8 cellular contexts compared by ENCODE assay signal in the genomic region with DNA sequence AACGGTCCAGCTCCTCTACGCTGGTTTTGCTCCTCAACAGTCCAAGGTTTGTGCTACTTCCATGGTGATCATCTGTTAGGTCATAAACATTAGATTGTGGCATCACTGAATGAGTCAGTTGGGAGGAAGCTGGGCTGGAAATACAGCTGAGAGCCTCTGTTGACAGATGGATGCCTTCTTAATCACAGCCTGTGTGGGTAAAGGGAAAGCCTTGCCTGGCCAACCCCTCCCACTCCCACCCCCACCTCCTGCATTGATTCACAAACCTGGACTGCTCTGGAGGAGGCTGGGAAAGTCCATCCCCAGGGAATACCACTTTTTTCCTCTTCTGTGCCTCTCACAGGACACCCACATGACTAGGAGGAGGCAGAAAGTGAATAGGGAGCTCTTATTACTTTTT.
DNase-seq lines count a peak whose midpoint lies in the region; ATAC-seq and TF ChIP-seq lines count a peak whose summit lies in the region.

No MANE protein-coding gene starts in this region.

- no peak overlapping the region for H3K27ac Mint-ChIP-seq in progenitor cell of endocrine pancreas

- in situ Hi-C loops in ACHN (cut with HindIII; ENCODE audit: low pct_ligation_motif_present, low pct_unique_long_range_greater_than_20kb, low sequenced_read_pairs): no loop called here
- in situ Hi-C loops in brain microvascular endothelial cell (cut with HindIII; ENCODE audit: low pct_ligation_motif_present, low sequenced_read_pairs): no loop called here

- no peaks in the 10 kb centered on the region for H3K9me3 ChIP-seq in Loucy (ENCODE audit: insufficient read depth, low read depth, low read length)
- H3K9me3 ChIP-seq in lung (ENCODE audit: control insufficient read depth in 2 of 2, insufficient read depth in 1 of 2, low read length in 1 of 2): no peaks in the 10 kb centered on the region

- peak; percentile 86 for DNase-seq in ACHN
- DNase-seq in brain microvascular endothelial cell: peak; percentile 99
- no peak for DNase-seq in lung (ENCODE audit: low spot score)
- DNase-seq in epidermal melanocyte (ENCODE audit: insufficient read length, low spot score): no peak
- DNase-seq in progenitor cell of endocrine pancreas (ENCODE audit: low spot score, unreplicated experiment): no peak

- peak overlapping the region; percentile 81 for H3K9ac ChIP-seq in Loucy (ENCODE audit: low read depth, low read length, poor library complexity, severe bottlenecking)

- H3K27me3 Mint-ChIP-seq in progenitor cell of endocrine pancreas: no peaks in the 10 kb centered on the region

- H3K36me3 Mint-ChIP-seq in progenitor cell of endocrine pancreas (ENCODE audit: insufficient read depth): no peaks in the 10 kb centered on the region

- 59 to 73% methylated on average over 2 of the region's 2 CpGs for WGBS in lung, 2 donors

- H3K79me2 ChIP-seq in Loucy (ENCODE audit: insufficient read depth, low read length): no peaks in the 10 kb centered on the region

- TF ChIP-seq CTCF in Loucy (conservative IDR thresholded peaks at IDR 0.05; ENCODE audit: low read length) (no peak), brain microvascular endothelial cell (IDR thresholded peaks at IDR 0.05; ENCODE audit: low read depth, low read length, missing control alignments) (no peak), lung (IDR thresholded peaks at IDR 0.05; ENCODE audit: control extremely low read depth, extremely low read depth) (no peak), progenitor cell of endocrine pancreas (IDR thresholded peaks at IDR 0.05; ENCODE audit: unreplicated experiment) (no peak)

- ATAC-seq in lung (ENCODE audit: insufficient read depth, low FRiP score) (peak; percentile 63), HG02885 (IDR thresholded peaks at IDR 0.05; ENCODE audit: poor library complexity, unreplicated experiment) (no peak), HG03354 (IDR thresholded peaks at IDR 0.05; ENCODE audit: poor library complexity, severe bottlenecking, unreplicated experiment) (no peak)

- H3F3A ChIP-seq in Loucy (ENCODE audit: low read depth): peaks cover 20% of the 10 kb centered on the region

- no peak overlapping the region for H2AFZ ChIP-seq in Loucy (ENCODE audit: low read length)

- H3K9me2 ChIP-seq in Loucy (replicated peaks; ENCODE audit: low read depth, low read length): no peaks in the 10 kb centered on the region

- H3K4me1 Mint-ChIP-seq in progenitor cell of endocrine pancreas (ENCODE audit: low read depth): peaks cover 10% of the 10 kb centered on the region

- peak overlapping the region; percentile 90 for H3K4me2 ChIP-seq in Loucy (ENCODE audit: low read depth, low read length, poor library complexity, severe bottlenecking)

- H3K36me3 ChIP-seq in Loucy (ENCODE audit: insufficient read depth, low read length): no peaks in the 10 kb centered on the region
- H3K36me3 ChIP-seq in brain microvascular endothelial cell (replicated peaks): no peaks in the 10 kb centered on the region
- H3K36me3 ChIP-seq in lung (ENCODE audit: control insufficient read depth in 2 of 2, insufficient read depth in 2 of 2, low read length in 2 of 2): no peaks in the 10 kb centered on the region

- no peaks in the 10 kb centered on the region for H4K20me1 ChIP-seq in Loucy (ENCODE audit: insufficient read depth, low read length, poor library complexity, severe bottlenecking)

- H3K27me3 ChIP-seq in Loucy (ENCODE audit: insufficient read depth, low read length, poor library complexity, severe bottlenecking): no peaks in the 10 kb centered on the region
- no peaks in the 10 kb centered on the region for H3K27me3 ChIP-seq in brain microvascular endothelial cell (replicated peaks)
- no peaks in the 10 kb centered on the region for H3K27me3 ChIP-seq in lung (ENCODE audit: control insufficient read depth, insufficient read depth)

- peak overlapping the region; percentile 98 for H3K27ac ChIP-seq in brain microvascular endothelial cell
- peak overlapping the region in 1 of 2 donors; percentile 83 for H3K27ac ChIP-seq in lung (ENCODE audit: low read depth in 1 of 2, low read length in 1 of 2)

- peaks cover 2% of the 10 kb centered on the region for H3K9me3 Mint-ChIP-seq in progenitor cell of endocrine pancreas (ENCODE audit: low read depth)

- H3K4me3 ChIP-seq in Loucy (ENCODE audit: low read length, poor library complexity, severe bottlenecking) (peak overlapping the region; percentile 68), brain microvascular endothelial cell (ENCODE audit: low read depth, low read length) (no peak overlapping the region), lung (no peak overlapping the region)

- H3K4me3 Mint-ChIP-seq in progenitor cell of endocrine pancreas (ENCODE audit: low read depth): no peak overlapping the region

- H3K4me1 ChIP-seq in Loucy (ENCODE audit: insufficient read depth, low read length, poor library complexity, severe bottlenecking): peaks cover 71% of the 10 kb centered on the region
- H3K4me1 ChIP-seq in lung (ENCODE audit: control insufficient read depth in 2 of 2, insufficient read depth in 2 of 2, low read length in 2 of 2): peaks cover 0 to 9% of the 10 kb centered on the region in 2 donors

Comparison
In these comparisons a context has a peak if more than half of its experiments do, and no peak if none do; other contexts are left out.
1. DNase-seq: peak in ACHN (single experiment) and brain microvascular endothelial cell (single experiment); none in lung (single experiment), epidermal melanocyte (single experiment) and progenitor cell of endocrine pancreas (single experiment).